8 cellular contexts compared by ENCODE assay signal in the genomic region with DNA sequence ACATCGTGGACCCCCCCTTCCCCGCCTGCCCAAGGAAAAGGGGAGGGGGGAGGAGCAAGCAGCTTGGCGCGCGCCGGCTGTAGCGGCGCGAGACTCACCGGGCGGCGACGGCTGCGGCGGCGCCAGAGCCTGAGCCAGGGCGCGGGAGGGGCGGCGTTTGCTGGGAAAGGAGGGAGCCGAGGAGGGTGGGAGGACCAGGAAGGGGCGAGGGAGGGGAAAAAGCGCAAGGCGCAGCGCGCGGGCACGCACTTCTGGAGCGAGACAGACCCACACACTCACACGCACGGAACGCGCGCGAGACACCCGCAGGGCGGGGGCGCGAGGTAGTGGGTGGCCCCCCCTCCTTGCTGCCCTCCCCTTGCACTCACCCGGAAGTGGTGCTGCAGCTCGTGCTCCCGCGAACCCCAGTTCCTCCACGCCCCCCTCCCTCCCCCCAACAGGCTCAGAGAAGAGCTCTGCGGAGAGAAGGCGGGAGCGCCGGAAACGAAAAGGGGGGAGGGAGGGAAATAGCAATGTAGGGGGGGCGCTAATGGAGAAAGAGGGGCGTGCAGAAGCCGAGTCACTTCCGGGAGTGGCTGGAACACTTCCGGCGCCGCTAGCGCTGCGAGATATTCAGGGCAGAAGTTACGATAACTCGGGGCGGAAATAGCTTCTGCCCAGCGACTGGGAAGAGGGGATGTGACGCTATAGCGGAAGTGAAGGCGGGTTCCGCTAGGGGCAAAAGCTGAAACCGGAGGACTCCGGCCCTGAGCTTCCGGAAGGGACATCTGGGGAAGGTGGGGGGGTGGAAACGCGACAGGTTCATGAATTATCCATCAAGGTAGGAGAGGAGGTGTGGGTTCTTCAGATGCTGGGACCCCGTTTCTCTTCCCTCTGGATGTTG. TPM values are rescaled to one million over a fixed set of nuclear protein-coding genes. Genes with fewer than 3 reads are reported as not detected.
DNase-seq lines count a peak whose midpoint lies in the region; ATAC-seq and TF ChIP-seq lines count a peak whose summit lies in the region.

A gene (minus strand): TSS at position 376 of the 883 bp plus-strand sequence. CDS start 9,855 bp downstream, outside the sequence.

- CTCF ChIA-PET in mammary epithelial cell (lab: Charles Lee; ENCODE audit: low non-redundant PET) = interaction anchor here (0.6 to 1.1 kb wide), 3 partner anchors 9 to 180 kb away, joined by 3 to 4 read pairs (median 3); no protein-coding TSS in a partner anchor

- TF ChIP-seq CTCF in WERI-Rb-1 (IDR thresholded peaks at IDR 0.05; ENCODE audit: low read depth, low read length) = no peak
- TF ChIP-seq CTCF in mammary epithelial cell (conservative IDR thresholded peaks at IDR 0.05 in 1 of 2, IDR thresholded peaks at IDR 0.05 in 1 of 2; ENCODE audit: extremely low read depth in 1 of 2, insufficient read depth in 1 of 2, low read depth in 1 of 2, low read length in 2 of 2) = peak in 1 of 2 donors; percentile 9

- peak within 1 kb of the TSS; percentile 99 for H3K27ac ChIP-seq in WERI-Rb-1
- peak within 1 kb of the TSS; percentile 84 for H3K27ac ChIP-seq in mammary epithelial cell (ENCODE audit: insufficient read depth, low read depth, low read length)
- peak within 1 kb of the TSS; percentile 93 for H3K27ac ChIP-seq in skeletal muscle tissue (ENCODE audit: low read depth, low read length)

- BruUV-seq in mammary epithelial cell (replicated peaks; lab: Mats Ljungman, UMichigan) = no TSS peak

- peak within 1 kb of the TSS; percentile 80 for H2AFZ ChIP-seq in mammary epithelial cell (ENCODE audit: low read depth, low read length)

- H3K36me3 ChIP-seq in WERI-Rb-1 = peaks cover 32% of the 10 kb centered on the region
- no peaks in the 10 kb centered on the region for H3K36me3 ChIP-seq in mammary epithelial cell (ENCODE audit: insufficient read depth, low read length)
- peaks cover 0 to 6% (median 0%) of the 10 kb centered on the region in 3 donors for H3K36me3 ChIP-seq in skeletal muscle tissue (ENCODE audit: control insufficient read depth in 3 of 3, insufficient read depth in 3 of 3, low read length in 3 of 3)

- intact Hi-C loops in mammary epithelial cell (cut with micrococcal nuclease) = loop anchor here (1.0 to 5.0 kb wide), 4 partner anchors 26 to 78 kb away; a partner anchor contains a TSS

- H3K4me1 ChIP-seq in mammary epithelial cell (ENCODE audit: insufficient read depth, low read length) = peaks cover 7% of the 10 kb centered on the region
- peaks cover 19 to 30% (median 26%) of the 10 kb centered on the region in 3 donors for H3K4me1 ChIP-seq in skeletal muscle tissue (ENCODE audit: control insufficient read depth in 3 of 3, insufficient read depth in 3 of 3, low read length in 3 of 3)

- H3K9ac ChIP-seq in mammary epithelial cell (ENCODE audit: insufficient read depth, low read length) (peak within 1 kb of the TSS; percentile 81), skeletal muscle tissue (ENCODE audit: low read depth in 1 of 3, low read length in 3 of 3) (peak within 1 kb of the TSS; percentile 81 to 98 (median 96))

- no peaks in the 10 kb centered on the region for H3K9me3 ChIP-seq in WERI-Rb-1 (ENCODE audit: severe bottlenecking)
- H3K9me3 ChIP-seq in mammary epithelial cell (replicated peaks; ENCODE audit: insufficient read depth, low read length) = no peaks in the 10 kb centered on the region
- H3K9me3 ChIP-seq in iPS-18c (ENCODE audit: control insufficient read depth, insufficient read depth, low read length) = no peaks in the 10 kb centered on the region
- H3K9me3 ChIP-seq in skeletal muscle tissue (ENCODE audit: control insufficient read depth in 3 of 3, low read length in 3 of 3) = no peaks in the 10 kb centered on the region

- WGBS in mammary epithelial cell (ENCODE audit: low coverage, missing lambda C conversion rate) = 1% methylated on average over 31 of the region's 72 CpGs

- peak within 1 kb of the TSS; percentile 51 for H3K4me3 ChIP-seq in WERI-Rb-1 (ENCODE audit: low read depth, low read length)
- peak within 1 kb of the TSS; percentile 76 to 93 (median 87) for H3K4me3 ChIP-seq in mammary epithelial cell (replicated peaks in 1 of 3; ENCODE audit: insufficient read depth in 1 of 3, low read depth in 2 of 3, low read length in 3 of 3)
- H3K4me3 ChIP-seq in iPS-18c (ENCODE audit: insufficient read depth, low read depth, low read length) = peak within 1 kb of the TSS; percentile 85
- peak within 1 kb of the TSS; percentile 86 to 96 (median 96) for H3K4me3 ChIP-seq in skeletal muscle tissue (ENCODE audit: low read length in 3 of 3)

- peak within 1 kb of the TSS; percentile 93 for H3K4me2 ChIP-seq in mammary epithelial cell (ENCODE audit: insufficient read depth, low read depth, low read length)

- H3K79me2 ChIP-seq in mammary epithelial cell (ENCODE audit: insufficient read depth, low read length) = peaks cover 58% of the 10 kb centered on the region

- no peaks in the 10 kb centered on the region for H3K27me3 ChIP-seq in WERI-Rb-1 (ENCODE audit: insufficient read depth, low read depth, severe bottlenecking)
- no peaks in the 10 kb centered on the region for H3K27me3 ChIP-seq in mammary epithelial cell (ENCODE audit: insufficient read depth, low read length)
- H3K27me3 ChIP-seq in skeletal muscle tissue (ENCODE audit: control insufficient read depth in 3 of 3, insufficient read depth in 3 of 3, low read length in 3 of 3) = peaks cover 4 to 11% (median 5%) of the 10 kb centered on the region in 3 donors

- dilution Hi-C loops in mammary epithelial cell (cut with HindIII; ENCODE audit: low sequenced_read_pairs) = no loop called here

- DNase-seq in ACHN (peak; percentile 100), NCI-H2227 (lab: John Stamatoyannopoulos, UW; ENCODE audit: unreplicated experiment) (peak; percentile 97), WERI-Rb-1 (peak; percentile 97), mammary epithelial cell (peak; percentile 99)

- in situ Hi-C loops in ACHN (cut with HindIII; ENCODE audit: low pct_ligation_motif_present, low pct_unique_long_range_greater_than_20kb, low sequenced_read_pairs) (no loop called here), mammary epithelial cell (cut with MboI; ENCODE audit: low sequenced_read_pairs in 2 of 2) (no loop called here)

- ATAC-seq in GM18873 (IDR thresholded peaks at IDR 0.05; ENCODE audit: low FRiP score, unreplicated experiment) (peak; percentile 78), HG03139 (IDR thresholded peaks at IDR 0.05; ENCODE audit: unreplicated experiment) (peak; percentile 73)

- H4K20me1 ChIP-seq in mammary epithelial cell (ENCODE audit: insufficient read depth, low read length) = no peaks in the 10 kb centered on the region

RNA-seq across cellular contexts. Expression of the gene that starts here (rescaled TPM):
- 10 to 100 TPM; 12.8 to 45.0 TPM for total RNA-seq in mammary epithelial cell
- polyA plus RNA-seq in mammary epithelial cell = 40.9 TPM
- 20.6 TPM for polyA minus RNA-seq in mammary epithelial cell
- total RNA-seq in skeletal muscle tissue = 8.4 TPM

Comparison
In these comparisons a context has a peak if more than half of its experiments do, and no peak if none do; other contexts are left out.
1. Peak in every context shown above with its lines: DNase-seq, ATAC-seq, H3K4me3 ChIP-seq and H3K27ac ChIP-seq.